In the genomic region with DNA sequence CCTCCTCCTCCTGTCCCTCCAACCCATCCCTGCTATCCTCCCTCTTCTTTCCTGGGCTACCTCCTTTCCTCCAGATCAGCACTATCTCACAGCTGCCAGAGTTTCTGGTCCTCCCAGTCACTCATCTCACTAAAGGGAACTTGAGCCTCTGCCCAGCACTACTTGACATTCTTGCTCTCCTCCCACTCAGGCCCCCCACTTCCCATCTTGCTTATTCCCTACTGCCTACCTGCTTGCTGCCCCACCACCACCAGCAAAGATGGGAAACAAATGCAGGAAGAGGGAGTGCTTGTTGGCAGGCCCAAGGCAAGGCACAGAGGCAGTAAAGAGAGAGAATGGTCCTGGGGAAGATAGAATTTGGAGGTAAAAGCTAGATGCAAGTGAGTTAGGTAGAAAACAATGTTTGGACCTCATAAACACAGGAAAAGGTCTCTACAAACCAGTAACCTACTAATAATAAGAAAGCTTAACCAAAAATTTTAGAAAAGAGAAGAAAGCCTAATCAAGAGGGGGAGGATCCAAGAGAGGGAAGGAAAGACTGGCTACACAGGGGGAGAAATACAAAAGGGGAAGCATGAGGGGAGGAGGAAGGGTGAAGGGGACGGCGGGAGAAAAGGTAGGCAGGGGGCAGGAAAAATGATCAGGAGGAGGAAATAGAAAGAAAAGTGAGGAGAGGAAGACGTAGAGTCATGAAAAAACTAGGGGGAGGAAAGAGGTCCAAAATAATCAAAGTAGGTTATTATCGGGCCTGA, we compare ENCODE assay signal across 10 cellular contexts.
DNase-seq lines count a peak whose midpoint lies in the region; ATAC-seq, FAIRE-seq and TF ChIP-seq lines count a peak whose summit lies in the region.
"Had no signal": no experiment of that assay in that cellular context is flagged by ENCODE, and none has a peak within 500 bp of the region (broad histone marks: within the 10 kb centered on the region; RNA-seq: fewer than 3 reads in every experiment).

No MANE protein-coding gene starts in this region.

- H3K4me1 Mint-ChIP-seq in CD4-positive, alpha-beta memory T cell = peaks cover 23 to 35% (median 29%) of the 10 kb centered on the region in 4 donors
- peaks cover 43% of the 10 kb centered on the region for H3K4me1 Mint-ChIP-seq in activated naive CD8-positive, alpha-beta T cell treated with anti-CD3 and anti-CD28 coated beads, Interleukin-2, amount 50 U/mL, for 24 hours
- peaks cover 26 to 38% of the 10 kb centered on the region in 2 donors for H3K4me1 Mint-ChIP-seq in natural killer cell treated with Interleukin-12 subunit alpha and Interleukin-12 subunit beta and Interleukin-15 and Interleukin-18, amount 100 ng/mL, for 72 hours (ENCODE audit: low read depth in 2 of 2)

- H3K9ac ChIP-seq in HepG2 (ENCODE audit: insufficient read depth, low read depth, low read length) = no peak overlapping the region

- FAIRE-seq in HepG2 (lab: Jason Lieb, UNC) = no peak

- H3K36me3 Mint-ChIP-seq in CD4-positive, alpha-beta memory T cell = no peaks in the 10 kb centered on the region
- H3K36me3 Mint-ChIP-seq in activated naive CD8-positive, alpha-beta T cell treated with anti-CD3 and anti-CD28 coated beads, Interleukin-2, amount 50 U/mL, for 24 hours (ENCODE audit: low read depth) = peaks cover 2% of the 10 kb centered on the region
- H3K36me3 Mint-ChIP-seq in natural killer cell treated with Interleukin-12 subunit alpha and Interleukin-12 subunit beta and Interleukin-15 and Interleukin-18, amount 100 ng/mL, for 72 hours = no peaks in the 10 kb centered on the region

- DNase-seq in CD4-positive, alpha-beta memory T cell = no peak
- no peak for DNase-seq in activated naive CD8-positive, alpha-beta T cell treated with anti-CD3 and anti-CD28 coated beads, Interleukin-2, amount 50 U/mL, for 24 hours
- DNase-seq in natural killer cell treated with Interleukin-12 subunit alpha and Interleukin-12 subunit beta and Interleukin-15 and Interleukin-18, amount 100 ng/mL, for 72 hours (ENCODE audit: low spot score) = no peak
- DNase-seq in esophagus squamous epithelium (lab: John Stamatoyannopoulos, UW) = no peak
- no peak for DNase-seq in HepG2 (ENCODE audit: low spot score)
- no peak for DNase-seq in left lung
- no peak for DNase-seq in NCI-H524 (lab: John Stamatoyannopoulos, UW)
- DNase-seq: NCI-H1694 treated with DMSO at 0.1 percent for 48 hours had no signal

- POLR2A ChIA-PET in CD4-positive, alpha-beta memory T cell (lab: Charles Lee; ENCODE audit: partially characterized antibody) = no interaction called here
- POLR2A ChIA-PET in HEK293 (lab: Yijun Ruan, JAX) = interaction anchor here (0.6 kb wide), 1 partner anchor 15 kb away, joined by 4 read pairs; no protein-coding TSS in a partner anchor
- POLR2A ChIA-PET in HepG2 (lab: Yijun Ruan, JAX) = no interaction called here

- H2AFZ ChIP-seq in HepG2 (ENCODE audit: low read length) = no peak overlapping the region

- H3K27me3 Mint-ChIP-seq in CD4-positive, alpha-beta memory T cell = no peaks in the 10 kb centered on the region
- H3K27me3 Mint-ChIP-seq in activated naive CD8-positive, alpha-beta T cell treated with anti-CD3 and anti-CD28 coated beads, Interleukin-2, amount 50 U/mL, for 24 hours = no peaks in the 10 kb centered on the region
- H3K27me3 Mint-ChIP-seq in natural killer cell treated with Interleukin-12 subunit alpha and Interleukin-12 subunit beta and Interleukin-15 and Interleukin-18, amount 100 ng/mL, for 72 hours = no peaks in the 10 kb centered on the region

- ATAC-seq in activated naive CD8-positive, alpha-beta T cell treated with anti-CD3 and anti-CD28 coated beads, Interleukin-2, amount 50 U/mL, for 24 hours = no peak
- no peak for ATAC-seq in natural killer cell treated with Interleukin-12 subunit alpha and Interleukin-12 subunit beta and Interleukin-15 and Interleukin-18, amount 100 ng/mL, for 72 hours
- ATAC-seq in HepG2 = no peak
- ATAC-seq in left lung = no peak

- H3K79me2 ChIP-seq in HepG2 (ENCODE audit: insufficient read depth, low read length) = no peaks in the 10 kb centered on the region

- no peaks in the 10 kb centered on the region for H4K20me1 ChIP-seq in HepG2 (ENCODE audit: insufficient read depth, low read length)

- in situ Hi-C loops in HepG2 (cut with HindIII; ENCODE audit: extremely low pct_ligation_motif_present, low pct_unique_long_range_greater_than_20kb) = no loop called here

- TF ChIP-seq EP300 in HepG2 (IDR thresholded peaks at IDR 0.05; ENCODE audit: low read depth in 2 of 2, low read length in 2 of 2) (no peak), HepG2 (CRISPR knock-in tag; IDR thresholded peaks at IDR 0.05; ENCODE audit: borderline replicate concordance) (no peak)

- BruUV-seq in HepG2 (replicated peaks; lab: Mats Ljungman, UMichigan) = no TSS peak

- no peak overlapping the region for H3K4me2 ChIP-seq in HepG2 (ENCODE audit: low read depth, low read length)

- peaks cover 19% of the 10 kb centered on the region for H3K4me1 ChIP-seq in CD4-positive, alpha-beta memory T cell (ENCODE audit: insufficient read depth, low read length)
- H3K4me1 ChIP-seq in HEK293 (ENCODE audit: control insufficient read depth, insufficient read depth, low read length) (peaks cover 13% of the 10 kb centered on the region; the same call in 1 of the 2 replicates), esophagus squamous epithelium (peaks cover 15 to 67% (median 20%) of the 10 kb centered on the region in 3 donors), HepG2 (ENCODE audit: insufficient read depth, low read length) (peaks cover 16% of the 10 kb centered on the region), left lung (peaks cover 0 to 62% of the 10 kb centered on the region in 2 donors)

- CTCF ChIA-PET in CD4-positive, alpha-beta memory T cell (lab: Charles Lee; ENCODE audit: partially characterized antibody) = interaction anchor here (1.0 kb wide), 1 partner anchor 9 kb away, joined by 3 read pairs; no protein-coding TSS in a partner anchor
- CTCF ChIA-PET in HEK293 (lab: Yijun Ruan, JAX) (interaction anchor here (0.9 to 4.5 kb wide), 2 partner anchors 26 to 61 kb away, joined by 4 to 21 read pairs; no protein-coding TSS in a partner anchor), HepG2 (lab: Yijun Ruan, JAX; ENCODE audit: low intra/inter-chr PET ratio, low total read pairs) (no interaction called here)

- TF ChIP-seq RAD21 in HepG2 (CRISPR knock-in tag; IDR thresholded peaks at IDR 0.05) = no peak

- TF ChIP-seq POLR2A in esophagus squamous epithelium (IDR thresholded peaks at IDR 0.05) (no peak), HepG2 (IDR thresholded peaks at IDR 0.05; ENCODE audit: insufficient read depth in 1 of 2, low read depth in 2 of 2, low read length in 2 of 2) (no peak)

- H3K36me3 ChIP-seq in CD4-positive, alpha-beta memory T cell (ENCODE audit: insufficient read depth, low read length) = no peaks in the 10 kb centered on the region
- H3K36me3 ChIP-seq in HEK293 (ENCODE audit: control insufficient read depth in 2 of 2, insufficient read depth in 1 of 2, low read length in 2 of 2) (no peaks in the 10 kb centered on the region), esophagus squamous epithelium (no peaks in the 10 kb centered on the region), HepG2 (replicated peaks in 1 of 2; ENCODE audit: control insufficient read depth in 1 of 2, insufficient read depth in 2 of 2, low read length in 2 of 2) (no peaks in the 10 kb centered on the region), left lung (no peaks in the 10 kb centered on the region)
- H3K36me3 ChIP-seq: cardiac muscle cell had no signal

- no peak overlapping the region for H3K27ac ChIP-seq in CD4-positive, alpha-beta memory T cell (ENCODE audit: low read depth, low read length)
- H3K27ac ChIP-seq in HEK293 (ENCODE audit: extremely low read depth, low read depth, low read length) (no peak overlapping the region), esophagus squamous epithelium (no peak overlapping the region), HepG2 (ENCODE audit: extremely low read length, insufficient read depth, low read length) (no peak overlapping the region), left lung (peak overlapping the region in 1 of 2 donors; percentile 80)
- H3K27ac ChIP-seq: cardiac muscle cell had no signal

- intact Hi-C loops in CD4-positive, alpha-beta memory T cell (cut with micrococcal nuclease) = loop anchor here (2.0 kb wide), 1 partner anchor 63 kb away; no protein-coding TSS in a partner anchor
- intact Hi-C loops in esophagus squamous epithelium (cut with DNase I) = no loop called here
- intact Hi-C loops in HepG2 (cut with micrococcal nuclease; ENCODE audit: unreplicated experiment) = no loop called here
- intact Hi-C loops in left lung (cut with DNase I) = no loop called here

- no peak overlapping the region for H3K4me3 ChIP-seq in CD4-positive, alpha-beta memory T cell (ENCODE audit: low read length in 2 of 2)
- no peak overlapping the region for H3K4me3 ChIP-seq in HEK293 (ENCODE audit: low read depth, low read length)
- H3K4me3 ChIP-seq in esophagus squamous epithelium = no peak overlapping the region
- H3K4me3 ChIP-seq in HepG2 (replicated peaks in 1 of 3; ENCODE audit: insufficient read depth in 1 of 3, low read depth in 2 of 3, low read length in 3 of 3) = no peak overlapping the region
- H3K4me3 ChIP-seq in left lung = peak overlapping the region in 1 of 2 donors; percentile 58
- H3K4me3 ChIP-seq: cardiac muscle cell had no signal

- H3K4me3 Mint-ChIP-seq in CD4-positive, alpha-beta memory T cell = peak overlapping the region in 7 of 8 donors; percentile 14 to 97 (median 82)
- H3K4me3 Mint-ChIP-seq in activated naive CD8-positive, alpha-beta T cell treated with anti-CD3 and anti-CD28 coated beads, Interleukin-2, amount 50 U/mL, for 24 hours = peak overlapping the region; percentile 84
- peak overlapping the region; percentile 86 for H3K4me3 Mint-ChIP-seq in natural killer cell treated with Interleukin-12 subunit alpha and Interleukin-12 subunit beta and Interleukin-15 and Interleukin-18, amount 100 ng/mL, for 72 hours

- H3K9me3 Mint-ChIP-seq in CD4-positive, alpha-beta memory T cell = peaks cover 0 to 2% (median 0%) of the 10 kb centered on the region in 8 donors
- no peaks in the 10 kb centered on the region for H3K9me3 Mint-ChIP-seq in activated naive CD8-positive, alpha-beta T cell treated with anti-CD3 and anti-CD28 coated beads, Interleukin-2, amount 50 U/mL, for 24 hours
- H3K9me3 Mint-ChIP-seq in natural killer cell treated with Interleukin-12 subunit alpha and Interleukin-12 subunit beta and Interleukin-15 and Interleukin-18, amount 100 ng/mL, for 72 hours = no peaks in the 10 kb centered on the region

- H3K27ac Mint-ChIP-seq in CD4-positive, alpha-beta memory T cell = peak overlapping the region in 4 of 7 donors; percentile 35 to 74 (median 60)
- peak overlapping the region; percentile 8 for H3K27ac Mint-ChIP-seq in activated naive CD8-positive, alpha-beta T cell treated with anti-CD3 and anti-CD28 coated beads, Interleukin-2, amount 50 U/mL, for 24 hours
- H3K27ac Mint-ChIP-seq in natural killer cell treated with Interleukin-12 subunit alpha and Interleukin-12 subunit beta and Interleukin-15 and Interleukin-18, amount 100 ng/mL, for 72 hours = peak overlapping the region in 1 of 2 donors; percentile 46

- TF ChIP-seq CTCF in HEK293 (tag by site-specific recombination; IDR thresholded peaks at IDR 0.05) = no peak
- no peak for TF ChIP-seq CTCF in esophagus squamous epithelium (IDR thresholded peaks at IDR 0.05)
- no peak for TF ChIP-seq CTCF in HepG2 (CRISPR knock-in tag; IDR thresholded peaks at IDR 0.05)
- no peak for TF ChIP-seq CTCF in left lung (IDR thresholded peaks at IDR 0.05)

- WGBS in esophagus squamous epithelium, 2 donors = 64 to 77% methylated on average over 4 of the region's 4 CpGs
- 63% methylated on average over 4 of the region's 4 CpGs for WGBS in HepG2 (ENCODE audit: low lambda C conversion rate)

- no peaks in the 10 kb centered on the region for H3K27me3 ChIP-seq in CD4-positive, alpha-beta memory T cell (ENCODE audit: insufficient read depth, low read length)
- no peaks in the 10 kb centered on the region for H3K27me3 ChIP-seq in esophagus squamous epithelium
- peaks cover 0 to 1% of the 10 kb centered on the region in 2 experiments; a peak in 2 of 5 replicates for H3K27me3 ChIP-seq in HepG2 (ENCODE audit: control insufficient read depth in 1 of 2, insufficient read depth in 2 of 2, low read length in 2 of 2)
- H3K27me3 ChIP-seq in left lung = no peaks in the 10 kb centered on the region
- H3K27me3 ChIP-seq: cardiac muscle cell had no signal

- no peaks in the 10 kb centered on the region for H3K9me3 ChIP-seq in CD4-positive, alpha-beta memory T cell (ENCODE audit: control insufficient read depth in 1 of 2, low read length in 2 of 2)
- H3K9me3 ChIP-seq in HEK293 (ENCODE audit: control insufficient read depth, insufficient read depth, low read depth, low read length) (no peaks in the 10 kb centered on the region), esophagus squamous epithelium (no peaks in the 10 kb centered on the region), HepG2 (ENCODE audit: low read length) (no peaks in the 10 kb centered on the region), left lung (no peaks in the 10 kb centered on the region)
